ENCODE assay signal across 9 cellular contexts in the genomic region with DNA sequence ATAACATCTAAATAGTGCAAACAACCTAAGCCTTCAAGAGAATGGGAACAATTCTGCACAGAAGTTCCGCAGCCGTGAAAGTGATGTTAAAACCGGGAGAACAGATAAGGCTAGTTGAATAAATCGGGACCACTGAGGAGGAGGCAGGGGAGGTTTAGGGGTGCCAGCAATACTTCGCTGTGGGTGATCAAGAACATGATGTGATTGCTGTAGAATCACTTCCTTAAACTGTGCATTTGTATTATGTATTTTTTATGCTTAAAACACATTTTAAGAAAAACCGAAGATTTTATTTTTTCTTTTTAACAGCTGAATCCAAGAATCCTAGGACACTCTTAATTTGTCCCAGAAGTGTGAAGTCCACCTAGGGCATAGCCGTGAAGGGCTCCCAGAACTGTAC. TPM values are rescaled to one million over a fixed set of nuclear protein-coding genes. Genes with fewer than 3 reads are reported as not detected.
DNase-seq lines count a peak whose midpoint lies in the region; ATAC-seq and TF ChIP-seq lines count a peak whose summit lies in the region.
"Had no signal": no experiment of that assay in that cellular context is flagged by ENCODE, and none has a peak within 500 bp of the region (broad histone marks: within the 10 kb centered on the region; RNA-seq: fewer than 3 reads in every experiment).

No MANE protein-coding gene starts in this region.

- H3K4me1 ChIP-seq in CD4-positive, alpha-beta memory T cell (ENCODE audit: insufficient read depth, low read length): peaks cover 25% of the 10 kb centered on the region
- H3K4me1 ChIP-seq in colonic mucosa: no peaks in the 10 kb centered on the region

- H3K27ac Mint-ChIP-seq in CD4-positive, alpha-beta memory T cell: peak overlapping the region; percentile 26 to 97 (median 70)
- peak overlapping the region in 1 of 3 experiments; percentile 22 for H3K27ac Mint-ChIP-seq in nephron

- peaks cover 5% of the 10 kb centered on the region for H3K36me3 ChIP-seq in CD4-positive, alpha-beta memory T cell (ENCODE audit: insufficient read depth, low read length)
- no peaks in the 10 kb centered on the region for H3K36me3 ChIP-seq in colonic mucosa
- H3K36me3 ChIP-seq: pancreas had no signal

- TF ChIP-seq CTCF in colonic mucosa (IDR thresholded peaks at IDR 0.05) (no peak), nephron (IDR thresholded peaks at IDR 0.05; ENCODE audit: unreplicated experiment in 3 of 3) (no peak)

- peak overlapping the region; percentile 25 to 62 for H3K4me3 ChIP-seq in CD4-positive, alpha-beta memory T cell (ENCODE audit: low read length in 2 of 2)
- H3K4me3 ChIP-seq in colonic mucosa: peak overlapping the region; percentile 41

- peak overlapping the region; percentile 35 for H3K27ac ChIP-seq in CD4-positive, alpha-beta memory T cell (ENCODE audit: low read depth, low read length)
- no peak overlapping the region for H3K27ac ChIP-seq in colonic mucosa
- H3K27ac ChIP-seq: pancreas had no signal

- ATAC-seq in HG02798 (IDR thresholded peaks at IDR 0.05; ENCODE audit: poor library complexity, unreplicated experiment) (peak; percentile 1), HG02763 (IDR thresholded peaks at IDR 0.05; ENCODE audit: unreplicated experiment) (no peak), GM21381 (IDR thresholded peaks at IDR 0.05; ENCODE audit: unreplicated experiment) (no peak)

- peaks cover 14 to 36% (median 27%) of the 10 kb centered on the region in 4 donors for H3K4me1 Mint-ChIP-seq in CD4-positive, alpha-beta memory T cell
- peaks cover 21% of the 10 kb centered on the region for H3K4me1 Mint-ChIP-seq in nephron

- peaks cover 12 to 16% of the 10 kb centered on the region in 2 donors for H3K36me3 Mint-ChIP-seq in CD4-positive, alpha-beta memory T cell
- H3K36me3 Mint-ChIP-seq in nephron (ENCODE audit: low read depth): peaks cover 4% of the 10 kb centered on the region

- H3K4me3 Mint-ChIP-seq in CD4-positive, alpha-beta memory T cell: peak overlapping the region; percentile 94 to 99 (median 94)
- H3K4me3 Mint-ChIP-seq in nephron: peak overlapping the region; percentile 90 to 91 (median 90)

- CTCF ChIA-PET in CD4-positive, alpha-beta memory T cell (lab: Charles Lee; ENCODE audit: partially characterized antibody): interaction anchor here (1.5 kb wide), 1 partner anchor 1347 kb away, joined by 3 read pairs; no protein-coding TSS in a partner anchor

- H3K27me3 Mint-ChIP-seq in CD4-positive, alpha-beta memory T cell: no peaks in the 10 kb centered on the region
- H3K27me3 Mint-ChIP-seq in nephron (ENCODE audit: low read depth): peaks cover 18% of the 10 kb centered on the region

- H3K9me3 Mint-ChIP-seq in CD4-positive, alpha-beta memory T cell: no peaks in the 10 kb centered on the region
- H3K9me3 Mint-ChIP-seq in nephron: no peaks in the 10 kb centered on the region

- intact Hi-C loops in CD4-positive, alpha-beta memory T cell (cut with micrococcal nuclease): loop anchor here (1.0 to 10.0 kb wide), 4 partner anchors 33 to 1308 kb away; a partner anchor contains a TSS
- intact Hi-C loops in colonic mucosa (cut with DNase I): loop anchor here (10.0 kb wide), 1 partner anchor 1433 kb away; no protein-coding TSS in a partner anchor

- no peak overlapping the region for H3K9ac ChIP-seq in colonic mucosa (ENCODE audit: low read depth in 2 of 2, low read length in 2 of 2)

- DNase-seq in CD4-positive, alpha-beta memory T cell: no peak
- DNase-seq in colonic mucosa: no peak
- no peak for DNase-seq in Kasumi-1 (lab: John Stamatoyannopoulos, UW)
- DNase-seq in NCI-H2227 (lab: John Stamatoyannopoulos, UW; ENCODE audit: unreplicated experiment): no peak

- POLR2A ChIA-PET in CD4-positive, alpha-beta memory T cell (lab: Charles Lee; ENCODE audit: partially characterized antibody): interaction anchor here (0.6 to 2.6 kb wide), 7 partner anchors 32 to 1343 kb away, joined by 3 to 34 read pairs (median 6); a partner anchor contains a TSS

- no peaks in the 10 kb centered on the region for H3K9me3 ChIP-seq in CD4-positive, alpha-beta memory T cell (ENCODE audit: control insufficient read depth in 1 of 2, low read length in 2 of 2)
- H3K9me3 ChIP-seq in colonic mucosa: no peaks in the 10 kb centered on the region
- H3K9me3 ChIP-seq: pancreas had no signal

- H3K27me3 ChIP-seq in CD4-positive, alpha-beta memory T cell (ENCODE audit: insufficient read depth, low read length): no peaks in the 10 kb centered on the region
- no peaks in the 10 kb centered on the region for H3K27me3 ChIP-seq in colonic mucosa
- H3K27me3 ChIP-seq: pancreas had no signal

RNA-seq across cellular contexts. Expression of a gene that starts 33.6 kb away (rescaled TPM):
- 10 to 100 TPM; 44.4 to 48.7 TPM for total RNA-seq in CD4-positive, alpha-beta memory T cell
- polyA plus RNA-seq in CD4-positive, alpha-beta memory T cell: 10 to 100 TPM; 24.3 to 34.2 TPM
- 1 to 10 TPM; 9.0 to 9.3 TPM for total RNA-seq in colonic mucosa

Comparison
In these comparisons a context has a peak if more than half of its experiments do, and no peak if none do; other contexts are left out.
1. RNA of a gene that starts 33.6 kb away (total RNA-seq): 44.4 to 48.7 TPM in CD4-positive, alpha-beta memory T cell; 9.0 to 9.3 TPM in colonic mucosa; every median in the first group is over 4 times any median in the second.